10 cellular contexts compared by ENCODE assay signal in genomic region chr4:53654300-53654758, GRCh38.
DNase-seq lines count a peak whose midpoint lies in the region; ATAC-seq and TF ChIP-seq lines count a peak whose summit lies in the region.
"Had no signal": no experiment of that assay in that cellular context is flagged by ENCODE, and none has a peak within 500 bp of the region (broad histone marks: within the 10 kb centered on the region; RNA-seq: fewer than 3 reads in every experiment).

No MANE protein-coding gene starts in this region.

- H3K9me3 ChIP-seq in subcutaneous abdominal adipose tissue (ENCODE audit: control insufficient read depth in 5 of 5, low read length in 5 of 5) = no peaks in the 10 kb centered on the region

- ATAC-seq in SK-N-SH treated with all-trans-retinoic acid at 6 μM for 48 hours (peak; percentile 82), foreskin keratinocyte (peak; percentile 37)

- POLR2A ChIA-PET in activated CD4-positive, alpha-beta memory T cell treated with anti-CD3 and anti-CD28 coated beads, Interleukin-2, amount 10 ng/mL, durations not matched to agents 7 days and 5 days (lab: Charles Lee) = no interaction called here

- CTCF ChIA-PET in activated CD4-positive, alpha-beta memory T cell treated with anti-CD3 and anti-CD28 coated beads, Interleukin-2, amount 10 ng/mL, durations not matched to agents 7 days and 5 days (lab: Charles Lee) = no interaction called here

- H3K4me3 ChIP-seq in subcutaneous abdominal adipose tissue (ENCODE audit: low read depth in 1 of 5, low read length in 5 of 5) = no peak overlapping the region

- no peak overlapping the region for H3K9ac ChIP-seq in subcutaneous abdominal adipose tissue (ENCODE audit: low read length in 5 of 5)

- H3K4me3 Mint-ChIP-seq in activated CD4-positive, alpha-beta memory T cell treated with anti-CD3 and anti-CD28 coated beads, Interleukin-2, amount 10 ng/mL, durations not matched to agents 7 days and 5 days = no peak overlapping the region

- no peak for TF ChIP-seq CTCF in foreskin keratinocyte (conservative IDR thresholded peaks at IDR 0.05)

- H3K27me3 ChIP-seq in foreskin keratinocyte (no peaks in the 10 kb centered on the region), subcutaneous abdominal adipose tissue (ENCODE audit: control insufficient read depth in 5 of 5, insufficient read depth in 4 of 5, low read length in 5 of 5) (peaks cover 0 to 2% (median 0%) of the 10 kb centered on the region in 5 donors)

- no peak overlapping the region for H3K27ac ChIP-seq in foreskin keratinocyte
- peak overlapping the region; percentile 6 for H3K27ac ChIP-seq in subcutaneous abdominal adipose tissue (ENCODE audit: low read depth, low read length)

- DNase-seq in NCI-H345 (lab: John Stamatoyannopoulos, UW) = peak; percentile 14
- DNase-seq in NCI-H345 treated with DMSO at 0.1 percent for 48 hours (lab: John Stamatoyannopoulos, UW; ENCODE audit: unreplicated experiment) = no peak
- peak; percentile 22 to 41 for DNase-seq in foreskin keratinocyte
- DNase-seq in stimulated activated CD4-positive, alpha-beta T cell treated with anti-CD3 and anti-CD28 coated beads, Interleukin-12 subunit alpha, Interleukin-12 subunit beta, amount 100 ng/mL, for 4 hours = no peak
- DNase-seq in activated CD4-positive, alpha-beta memory T cell treated with anti-CD3 and anti-CD28 coated beads, Interleukin-2, amount 10 ng/mL, durations not matched to agents 7 days and 5 days = no peak
- DNase-seq in GM19240 (ENCODE audit: insufficient read length, low spot score) = no peak
- DNase-seq: activated gamma-delta T cell; stimulated activated CD4-positive, alpha-beta T cell treated with anti-CD3 and anti-CD28 coated beads, Interleukin-4, amount 100 ng/mL, for 24 hours had no signal

- no peaks in the 10 kb centered on the region for H3K36me3 Mint-ChIP-seq in activated CD4-positive, alpha-beta memory T cell treated with anti-CD3 and anti-CD28 coated beads, Interleukin-2, amount 10 ng/mL, durations not matched to agents 7 days and 5 days (ENCODE audit: low read depth)

- H3K4me1 ChIP-seq in foreskin keratinocyte = peaks cover 3% of the 10 kb centered on the region
- H3K4me1 ChIP-seq in subcutaneous abdominal adipose tissue (ENCODE audit: control insufficient read depth in 5 of 5, insufficient read depth in 5 of 5, low read length in 5 of 5) = peaks cover 0 to 33% (median 0%) of the 10 kb centered on the region in 5 donors

- H3K4me1 Mint-ChIP-seq in activated CD4-positive, alpha-beta memory T cell treated with anti-CD3 and anti-CD28 coated beads, Interleukin-2, amount 10 ng/mL, durations not matched to agents 7 days and 5 days = no peaks in the 10 kb centered on the region

- no peak overlapping the region for H3K27ac Mint-ChIP-seq in activated CD4-positive, alpha-beta memory T cell treated with anti-CD3 and anti-CD28 coated beads, Interleukin-2, amount 10 ng/mL, durations not matched to agents 7 days and 5 days

- H3K9me3 Mint-ChIP-seq in activated CD4-positive, alpha-beta memory T cell treated with anti-CD3 and anti-CD28 coated beads, Interleukin-2, amount 10 ng/mL, durations not matched to agents 7 days and 5 days = no peaks in the 10 kb centered on the region

- no peaks in the 10 kb centered on the region for H3K36me3 ChIP-seq in subcutaneous abdominal adipose tissue (ENCODE audit: control insufficient read depth in 5 of 5, insufficient read depth in 5 of 5, low read length in 5 of 5)

- no peaks in the 10 kb centered on the region for H3K27me3 Mint-ChIP-seq in activated CD4-positive, alpha-beta memory T cell treated with anti-CD3 and anti-CD28 coated beads, Interleukin-2, amount 10 ng/mL, durations not matched to agents 7 days and 5 days

TF ChIP-seq in SK-N-SH treated with all-trans-retinoic acid at 6 μM for 48 hours, 23 proteins besides CTCF, POLR2A, EP300 and RAD21:
- no peak for TF ChIP-seq PPARA (CRISPR knock-in tag; IDR thresholded peaks at IDR 0.05; ENCODE audit: borderline replicate concordance)
- no peak for TF ChIP-seq SNAI2 (CRISPR knock-in tag; IDR thresholded peaks at IDR 0.05)
- TF ChIP-seq, protein P1, sequence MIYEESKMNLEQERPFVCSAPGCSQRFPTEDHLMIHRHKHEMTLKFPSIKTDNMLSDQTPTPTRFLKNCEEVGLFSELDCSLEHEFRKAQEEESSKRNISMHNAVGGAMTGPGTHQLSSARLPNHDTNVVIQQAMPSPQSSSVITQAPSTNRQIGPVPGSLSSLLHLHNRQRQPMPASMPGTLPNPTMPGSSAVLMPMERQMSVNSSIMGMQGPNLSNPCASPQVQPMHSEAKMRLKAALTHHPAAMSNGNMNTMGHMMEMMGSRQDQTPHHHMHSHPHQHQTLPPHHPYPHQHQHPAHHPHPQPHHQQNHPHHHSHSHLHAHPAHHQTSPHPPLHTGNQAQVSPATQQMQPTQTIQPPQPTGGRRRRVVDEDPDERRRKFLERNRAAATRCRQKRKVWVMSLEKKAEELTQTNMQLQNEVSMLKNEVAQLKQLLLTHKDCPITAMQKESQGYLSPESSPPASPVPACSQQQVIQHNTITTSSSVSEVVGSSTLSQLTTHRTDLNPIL (CRISPR knock-in tag; IDR thresholded peaks at IDR 0.05; ENCODE audit: low read depth) = no peak
- TF ChIP-seq BACH2 (CRISPR knock-in tag; IDR thresholded peaks at IDR 0.05; ENCODE audit: borderline replicate concordance) = no peak

Comparison
In these comparisons a context has a peak if more than half of its experiments do, and no peak if none do; other contexts are left out.
1. DNase-seq: peak in NCI-H345 (single experiment) and foreskin keratinocyte (2 of 2); none in NCI-H345 treated with DMSO at 0.1 percent for 48 hours (single experiment), stimulated activated CD4-positive, alpha-beta T cell treated with anti-CD3 and anti-CD28 coated beads, Interleukin-12 subunit alpha, Interleukin-12 subunit beta, amount 100 ng/mL, for 4 hours (single experiment), activated CD4-positive, alpha-beta memory T cell treated with anti-CD3 and anti-CD28 coated beads, Interleukin-2, amount 10 ng/mL, durations not matched to agents 7 days and 5 days (single experiment) and GM19240 (single experiment).